In genomic region chr20:35171753-35172433, GRCh38 we compare ENCODE assay signal across 8 cellular contexts. TPM values are rescaled to one million over a fixed set of nuclear protein-coding genes. Genes with fewer than 3 reads are reported as not detected.
DNase-seq lines count a peak whose midpoint lies in the region; ATAC-seq lines count a peak whose summit lies in the region.

PROCR (plus strand) TSS chr20:35172072; CDS start chr20:35172155, 83 bp downstream.

- peaks cover 0 to 41% (median 0%) of the 10 kb centered on the region in 3 experiments for H3K27me3 ChIP-seq in neuronal stem cell (ENCODE audit: control insufficient read depth in 3 of 3, insufficient read depth in 3 of 3, low read depth in 1 of 3, low read length in 3 of 3)

- peak; percentile 79 for ATAC-seq in activated naive CD8-positive, alpha-beta T cell treated with anti-CD3 and anti-CD28 coated beads, Interleukin-2, amount 10 ng/mL, durations not matched to agents 7 days and 5 days (ENCODE audit: low read depth)
- ATAC-seq in HG02840 (IDR thresholded peaks at IDR 0.05; ENCODE audit: low FRiP score, unreplicated experiment) (no peak), GM21423 (IDR thresholded peaks at IDR 0.05; ENCODE audit: unreplicated experiment) (no peak)

- peak within 1 kb of the TSS; percentile 47 for H2BK12ac ChIP-seq in neuronal stem cell (ENCODE audit: low read length)

- no peak within 1 kb of the TSS for H3K4me3 ChIP-seq in neuronal stem cell (ENCODE audit: low read length in 2 of 2)

- no peaks in the 10 kb centered on the region for H3K27me3 Mint-ChIP-seq in activated naive CD4-positive, alpha-beta T cell treated with anti-CD3 and anti-CD28 coated beads for 36 hours (ENCODE audit: low read depth)
- no peaks in the 10 kb centered on the region for H3K27me3 Mint-ChIP-seq in activated naive CD8-positive, alpha-beta T cell treated with anti-CD3 and anti-CD28 coated beads, Interleukin-2, amount 10 ng/mL, durations not matched to agents 7 days and 5 days

- no peaks in the 10 kb centered on the region for H3K79me1 ChIP-seq in neuronal stem cell (ENCODE audit: low read depth, low read length)

- no peaks in the 10 kb centered on the region for H3K9me3 Mint-ChIP-seq in activated naive CD4-positive, alpha-beta T cell treated with anti-CD3 and anti-CD28 coated beads for 36 hours
- no peaks in the 10 kb centered on the region for H3K9me3 Mint-ChIP-seq in activated naive CD8-positive, alpha-beta T cell treated with anti-CD3 and anti-CD28 coated beads, Interleukin-2, amount 10 ng/mL, durations not matched to agents 7 days and 5 days

- H2AFZ ChIP-seq in neuronal stem cell (ENCODE audit: low read length): peak within 1 kb of the TSS; percentile 57

- no peak within 1 kb of the TSS for H3K27ac Mint-ChIP-seq in activated naive CD4-positive, alpha-beta T cell treated with anti-CD3 and anti-CD28 coated beads for 36 hours
- H3K27ac Mint-ChIP-seq in activated naive CD8-positive, alpha-beta T cell treated with anti-CD3 and anti-CD28 coated beads, Interleukin-2, amount 10 ng/mL, durations not matched to agents 7 days and 5 days: peak within 1 kb of the TSS; percentile 78

- peak; percentile 35 for DNase-seq in activated naive CD4-positive, alpha-beta T cell treated with anti-CD3 and anti-CD28 coated beads for 36 hours
- DNase-seq in activated naive CD4-positive, alpha-beta T cell (lab: John Stamatoyannopoulos, UW): no peak
- DNase-seq in NCI-H510A treated with DMSO at 0.1 percent for 48 hours (lab: John Stamatoyannopoulos, UW) (peak; percentile 70), glomerular visceral epithelial cell (ENCODE audit: extremely low spot score) (peak; percentile 98), neuronal stem cell (ENCODE audit: low spot score) (peak; percentile 23)
- peak; percentile 41 for DNase-seq in activated naive CD8-positive, alpha-beta T cell treated with anti-CD3 and anti-CD28 coated beads, Interleukin-2, amount 10 ng/mL, durations not matched to agents 7 days and 5 days

- H3K18ac ChIP-seq in neuronal stem cell (ENCODE audit: low read length): peak within 1 kb of the TSS; percentile 6

- no CpG with 5 or more reads among the region's 16 CpGs for WGBS in neuronal stem cell (ENCODE audit: extremely low coverage in 2 of 2, insufficient read length in 2 of 2, insufficient replicate concordance in 1 of 2), 2 donors

- H2BK120ac ChIP-seq in neuronal stem cell (ENCODE audit: low read depth, low read length): no peak within 1 kb of the TSS

- H2BK15ac ChIP-seq in neuronal stem cell (ENCODE audit: low read length): peak within 1 kb of the TSS; percentile 1

- peaks cover 0 to 5% of the 10 kb centered on the region in 2 donors for H3K4me1 ChIP-seq in neuronal stem cell (ENCODE audit: control insufficient read depth in 2 of 2, insufficient read depth in 1 of 2, low read depth in 1 of 2, low read length in 2 of 2)

- H3K9me3 ChIP-seq in neuronal stem cell (replicated peaks in 1 of 2; ENCODE audit: control insufficient read depth in 2 of 2, insufficient read depth in 1 of 2, low read depth in 1 of 2, low read length in 2 of 2): no peaks in the 10 kb centered on the region

- H3K27ac ChIP-seq in neuronal stem cell (replicated peaks; ENCODE audit: low read length): no peak within 1 kb of the TSS

- H3K14ac ChIP-seq in neuronal stem cell (ENCODE audit: low read length): no peak within 1 kb of the TSS

- POLR2A ChIA-PET in activated naive CD8-positive, alpha-beta T cell treated with anti-CD3 and anti-CD28 coated beads, Interleukin-2, amount 10 ng/mL, durations not matched to agents 7 days and 5 days (lab: Charles Lee): no interaction called here

- intact Hi-C loops in activated naive CD4-positive, alpha-beta T cell treated with anti-CD3 and anti-CD28 coated beads for 36 hours (cut with micrococcal nuclease): no loop called here

- no peak within 1 kb of the TSS for H3K4ac ChIP-seq in neuronal stem cell (ENCODE audit: low read length)

- peak within 1 kb of the TSS; percentile 53 for H4K91ac ChIP-seq in neuronal stem cell (ENCODE audit: low read depth, low read length, poor library complexity)

- H3K9ac ChIP-seq in neuronal stem cell (ENCODE audit: low read depth, low read length, poor library complexity): peak within 1 kb of the TSS; percentile 46

- peaks cover 12% of the 10 kb centered on the region for H3K4me1 Mint-ChIP-seq in activated naive CD4-positive, alpha-beta T cell treated with anti-CD3 and anti-CD28 coated beads for 36 hours (ENCODE audit: low read depth)
- H3K4me1 Mint-ChIP-seq in activated naive CD8-positive, alpha-beta T cell treated with anti-CD3 and anti-CD28 coated beads, Interleukin-2, amount 10 ng/mL, durations not matched to agents 7 days and 5 days: peaks cover 14% of the 10 kb centered on the region

- H3K4me3 Mint-ChIP-seq in activated naive CD4-positive, alpha-beta T cell treated with anti-CD3 and anti-CD28 coated beads for 36 hours: peak within 1 kb of the TSS; percentile 66
- H3K4me3 Mint-ChIP-seq in activated naive CD8-positive, alpha-beta T cell treated with anti-CD3 and anti-CD28 coated beads, Interleukin-2, amount 10 ng/mL, durations not matched to agents 7 days and 5 days: peak within 1 kb of the TSS; percentile 88

- H2AK5ac ChIP-seq in neuronal stem cell (ENCODE audit: low read depth, low read length): no peak within 1 kb of the TSS

- CTCF ChIA-PET in activated naive CD4-positive, alpha-beta T cell treated with anti-CD3 and anti-CD28 coated beads for 36 hours (lab: Charles Lee): no interaction called here

- H3K36me3 ChIP-seq in neuronal stem cell (replicated peaks in 1 of 2; ENCODE audit: control insufficient read depth in 2 of 2, insufficient read depth in 2 of 2, low read length in 2 of 2): no peaks in the 10 kb centered on the region

- no peak within 1 kb of the TSS for H3K23ac ChIP-seq in neuronal stem cell (ENCODE audit: low read depth, low read length, poor library complexity)

- no peaks in the 10 kb centered on the region for H3K36me3 Mint-ChIP-seq in activated naive CD4-positive, alpha-beta T cell treated with anti-CD3 and anti-CD28 coated beads for 36 hours (ENCODE audit: low read depth)
- H3K36me3 Mint-ChIP-seq in activated naive CD8-positive, alpha-beta T cell treated with anti-CD3 and anti-CD28 coated beads, Interleukin-2, amount 10 ng/mL, durations not matched to agents 7 days and 5 days: peaks cover 2% of the 10 kb centered on the region

- peak within 1 kb of the TSS; percentile 53 for H3K4me2 ChIP-seq in neuronal stem cell (ENCODE audit: insufficient read depth, low read length, poor library complexity, severe bottlenecking)

- H4K8ac ChIP-seq in neuronal stem cell (ENCODE audit: low read depth, low read length): no peak within 1 kb of the TSS

- no peak within 1 kb of the TSS for H2BK5ac ChIP-seq in neuronal stem cell (ENCODE audit: low read length)

RNA-seq across cellular contexts. Expression of gene PROCR, which starts in this region (rescaled TPM):
- total RNA-seq in activated naive CD4-positive, alpha-beta T cell treated with anti-CD3 and anti-CD28 coated beads for 36 hours: 1 to 10 TPM; 1.5 to 1.7 TPM
- 1 to 10 TPM; 2.1 to 2.4 TPM for total RNA-seq in activated naive CD8-positive, alpha-beta T cell treated with anti-CD3 and anti-CD28 coated beads, Interleukin-2, amount 10 ng/mL, durations not matched to agents 7 days and 5 days
- 2.6 TPM for polyA plus RNA-seq in neuronal stem cell (2013, experiment 1 of 2)
- 2.7 TPM for polyA plus RNA-seq in neuronal stem cell (2013, experiment 2 of 2)

Comparison
In these comparisons a context has a peak if more than half of its experiments do, and no peak if none do; other contexts are left out.
1. DNase-seq: peak in activated naive CD4-positive, alpha-beta T cell treated with anti-CD3 and anti-CD28 coated beads for 36 hours (single experiment), NCI-H510A treated with DMSO at 0.1 percent for 48 hours (single experiment), activated naive CD8-positive, alpha-beta T cell treated with anti-CD3 and anti-CD28 coated beads, Interleukin-2, amount 10 ng/mL, durations not matched to agents 7 days and 5 days (single experiment), glomerular visceral epithelial cell (single experiment) and neuronal stem cell (single experiment); none in activated naive CD4-positive, alpha-beta T cell (0 of 4).